ENCODE assay signal across 13 cellular contexts in genomic region chr19:29329460-29330134, GRCh38.
DNase-seq lines count a peak whose midpoint lies in the region; ATAC-seq and TF ChIP-seq lines count a peak whose summit lies in the region.
"Had no signal": no experiment of that assay in that cellular context is flagged by ENCODE, and none has a peak within 500 bp of the region (broad histone marks: within the 10 kb centered on the region; RNA-seq: fewer than 3 reads in every experiment).

No MANE protein-coding gene starts in this region.

- no peak overlapping the region for H3K9ac ChIP-seq in GM23248
- H3K9ac ChIP-seq in PC-3 (ENCODE audit: low read length): no peak overlapping the region

- peak; percentile 28 for DNase-seq in ACHN
- DNase-seq in GM23248: peak; percentile 26
- peak; percentile 7 for DNase-seq in PC-3
- peak; percentile 74 for DNase-seq in esophagus muscularis mucosa (ENCODE audit: extremely low spot score)
- no peak for DNase-seq in stimulated activated CD4-positive, alpha-beta T cell treated with anti-CD3 and anti-CD28 coated beads, Interleukin-4, amount 100 ng/mL, for 24 hours
- no peak for DNase-seq in NCI-H748 (lab: John Stamatoyannopoulos, UW; ENCODE audit: unreplicated experiment)
- DNase-seq in Calu3: no peak
- no peak for DNase-seq in CD8-positive, alpha-beta T cell
- DNase-seq: head of caudate nucleus, mesenchymal stem cell, SHP77, testis had no signal

- TF ChIP-seq POLR2A in esophagus muscularis mucosa (IDR thresholded peaks at IDR 0.05; ENCODE audit: low read depth): no peak

- CTCF ChIA-PET in PC-3 (lab: Charles Lee): no interaction called here
- CTCF ChIA-PET in Calu3 (lab: Charles Lee): no interaction called here
- CTCF ChIA-PET in CD8-positive, alpha-beta T cell (lab: Charles Lee): no interaction called here

- H3K4me3 Mint-ChIP-seq in Calu3 (ENCODE audit: low read depth, unreplicated experiment): no peak overlapping the region
- no peak overlapping the region for H3K4me3 Mint-ChIP-seq in CD8-positive, alpha-beta T cell
- H3K4me3 Mint-ChIP-seq: CD14-positive monocyte had no signal

- intact Hi-C loops in PC-3 (cut with micrococcal nuclease): no loop called here
- intact Hi-C loops in esophagus muscularis mucosa (cut with DNase I): no loop called here
- intact Hi-C loops in Calu3 (cut with micrococcal nuclease; ENCODE audit: unreplicated experiment): no loop called here
- intact Hi-C loops in CD8-positive, alpha-beta T cell (cut with DNase I, micrococcal nuclease): no loop called here

- H3K79me2 ChIP-seq in GM23248 (ENCODE audit: insufficient read depth): no peaks in the 10 kb centered on the region
- H3K79me2 ChIP-seq in PC-3 (ENCODE audit: low read length): no peaks in the 10 kb centered on the region

- no peak overlapping the region for H3K27ac ChIP-seq in GM23248
- no peak overlapping the region for H3K27ac ChIP-seq in PC-3 (ENCODE audit: low read length)
- no peak overlapping the region for H3K27ac ChIP-seq in esophagus muscularis mucosa (replicated peaks in 1 of 4)
- H3K27ac ChIP-seq in CD8-positive, alpha-beta T cell (ENCODE audit: low read depth, low read length): no peak overlapping the region
- H3K27ac ChIP-seq: testis had no signal

- peaks cover 43% of the 10 kb centered on the region for H3K27me3 Mint-ChIP-seq in Calu3 (ENCODE audit: unreplicated experiment)
- no peaks in the 10 kb centered on the region for H3K27me3 Mint-ChIP-seq in CD8-positive, alpha-beta T cell (ENCODE audit: low read depth)

- no peak overlapping the region for H3K4me2 ChIP-seq in GM23248 (ENCODE audit: unreplicated experiment)
- H3K4me2 ChIP-seq in PC-3 (ENCODE audit: low read length): no peak overlapping the region

- TF ChIP-seq CTCF in PC-3 (conservative IDR thresholded peaks at IDR 0.05; ENCODE audit: low read depth, low read length): no peak
- TF ChIP-seq CTCF in esophagus muscularis mucosa (IDR thresholded peaks at IDR 0.05): no peak
- no peak for TF ChIP-seq CTCF in Calu3 (IDR thresholded peaks at IDR 0.05; ENCODE audit: unreplicated experiment)
- no peak for TF ChIP-seq CTCF in CD8-positive, alpha-beta T cell (IDR thresholded peaks at IDR 0.05)

- ATAC-seq in PC-3: no peak
- ATAC-seq in CD8-positive, alpha-beta T cell: no peak

- H3K9me3 ChIP-seq in GM23248 (ENCODE audit: low read depth): no peaks in the 10 kb centered on the region
- no peaks in the 10 kb centered on the region for H3K9me3 ChIP-seq in PC-3 (ENCODE audit: low read length)
- H3K9me3 ChIP-seq in esophagus muscularis mucosa: no peaks in the 10 kb centered on the region
- no peaks in the 10 kb centered on the region for H3K9me3 ChIP-seq in CD8-positive, alpha-beta T cell (ENCODE audit: low read length)
- H3K9me3 ChIP-seq: testis had no signal

- H3K36me3 Mint-ChIP-seq in Calu3 (ENCODE audit: insufficient read depth, unreplicated experiment): no peaks in the 10 kb centered on the region
- H3K36me3 Mint-ChIP-seq in CD8-positive, alpha-beta T cell: no peaks in the 10 kb centered on the region
- H3K36me3 Mint-ChIP-seq: CD14-positive monocyte had no signal

- H3K4me1 ChIP-seq in GM23248 (ENCODE audit: insufficient read depth) (peaks cover 5% of the 10 kb centered on the region; the same call in 1 of the 2 replicates), PC-3 (ENCODE audit: insufficient read depth, low read length) (no peaks in the 10 kb centered on the region), esophagus muscularis mucosa (no peaks in the 10 kb centered on the region)
- no peaks in the 10 kb centered on the region for H3K4me1 ChIP-seq in CD8-positive, alpha-beta T cell (ENCODE audit: insufficient read depth, low read length)
- H3K4me1 ChIP-seq: testis had no signal

- no peaks in the 10 kb centered on the region for H3K4me1 Mint-ChIP-seq in Calu3 (ENCODE audit: low read depth, unreplicated experiment)
- peaks cover 1% of the 10 kb centered on the region for H3K4me1 Mint-ChIP-seq in CD8-positive, alpha-beta T cell (ENCODE audit: low read depth)
- H3K4me1 Mint-ChIP-seq: CD14-positive monocyte had no signal

- H3K27ac Mint-ChIP-seq in Calu3 (ENCODE audit: unreplicated experiment): no peak overlapping the region
- H3K27ac Mint-ChIP-seq in CD8-positive, alpha-beta T cell: no peak overlapping the region
- H3K27ac Mint-ChIP-seq: CD14-positive monocyte had no signal

- H3K9me2 ChIP-seq in GM23248 (ENCODE audit: insufficient read depth) (no peaks in the 10 kb centered on the region), PC-3 (replicated peaks; ENCODE audit: low read length) (no peaks in the 10 kb centered on the region)

- in situ Hi-C loops in ACHN (cut with HindIII; ENCODE audit: low pct_ligation_motif_present, low pct_unique_long_range_greater_than_20kb, low sequenced_read_pairs) (no loop called here), GM23248 (cut with MboI) (no loop called here)

- H3F3A ChIP-seq in GM23248 (ENCODE audit: insufficient read depth) (no peaks in the 10 kb centered on the region), PC-3 (ENCODE audit: low read length, unreplicated experiment) (no peaks in the 10 kb centered on the region)

- H3K36me3 ChIP-seq in GM23248 (ENCODE audit: low read depth) (no peaks in the 10 kb centered on the region), PC-3 (ENCODE audit: low read depth, low read length) (no peaks in the 10 kb centered on the region), esophagus muscularis mucosa (no peaks in the 10 kb centered on the region)
- no peaks in the 10 kb centered on the region for H3K36me3 ChIP-seq in CD8-positive, alpha-beta T cell (ENCODE audit: insufficient read depth, low read length)

- H4K20me1 ChIP-seq in GM23248 (ENCODE audit: insufficient read depth) (no peaks in the 10 kb centered on the region), PC-3 (ENCODE audit: low read length) (no peaks in the 10 kb centered on the region)

- H3K27me3 ChIP-seq in GM23248 (replicated peaks; ENCODE audit: insufficient read depth) (no peaks in the 10 kb centered on the region), PC-3 (ENCODE audit: low read length) (no peaks in the 10 kb centered on the region), esophagus muscularis mucosa (peaks cover 0 to 15% (median 0%) of the 10 kb centered on the region in 4 donors)
- H3K27me3 ChIP-seq in CD8-positive, alpha-beta T cell (ENCODE audit: insufficient read depth, low read length): no peaks in the 10 kb centered on the region
- H3K27me3 ChIP-seq: testis had no signal

- 46 to 60% methylated on average over 5 of the region's 5 CpGs for WGBS in GM23248 (ENCODE audit: low coverage in 1 of 2, low lambda C conversion rate in 2 of 2, missing lambda C conversion rate in 2 of 2), 2 experiments
- 70% methylated on average over 4 of the region's 5 CpGs for WGBS in esophagus muscularis mucosa

- no peak overlapping the region for H3K4me3 ChIP-seq in GM23248
- no peak overlapping the region for H3K4me3 ChIP-seq in PC-3 (ENCODE audit: low read length)
- no peak overlapping the region for H3K4me3 ChIP-seq in esophagus muscularis mucosa
- no peak overlapping the region for H3K4me3 ChIP-seq in CD8-positive, alpha-beta T cell (ENCODE audit: low read depth, low read length)
- H3K4me3 ChIP-seq: testis had no signal

- H2AFZ ChIP-seq in GM23248 (no peak overlapping the region), PC-3 (ENCODE audit: low read length) (no peak overlapping the region)

- BruUV-seq in PC-3 (replicated peaks; lab: Mats Ljungman, UMichigan) (no TSS peak), Calu3 (replicated peaks; lab: Mats Ljungman, UMichigan) (no TSS peak)

- TF ChIP-seq EP300 in esophagus muscularis mucosa (IDR thresholded peaks at IDR 0.05): no peak

- H3K9me3 Mint-ChIP-seq in Calu3 (ENCODE audit: low read depth, unreplicated experiment): peaks cover 3% of the 10 kb centered on the region
- no peaks in the 10 kb centered on the region for H3K9me3 Mint-ChIP-seq in CD8-positive, alpha-beta T cell

- POLR2A ChIA-PET in PC-3 (lab: Charles Lee; ENCODE audit: unreplicated experiment): no interaction called here
- POLR2A ChIA-PET in CD8-positive, alpha-beta T cell (lab: Charles Lee): no interaction called here

Comparison
In these comparisons a context has a peak if more than half of its experiments do, and no peak if none do; other contexts are left out.
1. DNase-seq: peak in ACHN (single experiment), GM23248 (single experiment), PC-3 (single experiment) and esophagus muscularis mucosa (single experiment); none in stimulated activated CD4-positive, alpha-beta T cell treated with anti-CD3 and anti-CD28 coated beads, Interleukin-4, amount 100 ng/mL, for 24 hours (single experiment), NCI-H748 (single experiment), Calu3 (single experiment) and CD8-positive, alpha-beta T cell (0 of 7).